ENCODE assay signal across 1 cellular context in the genomic region with DNA sequence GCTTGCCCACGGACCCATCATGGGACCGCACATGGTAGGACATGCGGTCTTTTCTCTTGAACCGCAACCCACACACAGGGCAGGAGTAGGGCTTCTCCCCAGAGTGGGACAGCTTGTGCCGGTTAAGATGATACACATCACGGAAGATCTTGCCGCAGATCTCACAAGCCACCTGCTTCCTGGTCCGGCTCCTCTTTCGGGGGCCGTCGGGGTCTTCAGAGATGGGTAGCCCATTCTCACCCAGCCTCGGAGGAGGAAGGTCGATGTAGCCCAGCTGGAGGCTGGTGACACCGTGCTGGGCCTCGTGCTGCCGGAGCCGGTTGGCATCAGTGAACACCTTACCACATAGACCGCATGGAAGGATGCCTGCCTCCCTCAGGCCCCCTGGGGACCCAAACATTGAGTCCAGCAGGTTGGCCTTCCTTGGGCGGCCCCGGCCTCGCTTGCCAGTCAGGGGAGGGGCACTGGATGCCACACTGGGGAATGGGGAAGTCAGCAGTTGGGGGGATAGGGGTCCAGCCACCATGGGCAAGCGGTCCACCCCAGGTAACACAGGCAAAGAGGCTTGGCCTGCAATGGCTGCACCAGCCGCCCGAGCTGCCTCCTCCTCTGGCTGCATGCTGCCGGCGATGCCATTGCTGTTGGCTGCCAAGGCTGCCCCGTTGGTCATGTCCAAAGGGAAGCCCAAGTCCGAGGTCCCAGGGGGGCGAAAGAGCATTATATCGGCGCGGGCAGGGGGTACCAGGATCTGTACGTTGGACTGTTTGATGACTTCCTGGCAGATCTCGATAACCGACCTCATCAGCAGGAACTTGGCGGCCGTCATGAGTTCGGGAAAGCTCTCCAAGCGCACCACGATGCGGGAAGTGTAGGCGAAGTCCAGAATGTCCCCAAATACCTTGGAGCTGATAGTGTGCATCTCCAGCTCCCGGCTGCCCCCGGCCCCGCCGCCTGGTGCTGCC.
TF ChIP-seq lines count a peak whose summit lies in the region.

No MANE protein-coding gene starts in this region.

TF ChIP-seq in HEK293T, 16 proteins besides CTCF, POLR2A, EP300 and RAD21 (continued from another document):
- TF ChIP-seq SUZ12 (IDR thresholded peaks at IDR 0.05) (no peak), ELF4 (IDR thresholded peaks at IDR 0.05) (no peak), NFRKB (IDR thresholded peaks at IDR 0.05) (no peak), TARDBP (IDR thresholded peaks at IDR 0.05) (no peak), FOXA1 (IDR thresholded peaks at IDR 0.05) (no peak), SP1 (IDR thresholded peaks at IDR 0.05) (no peak), CTBP1 (IDR thresholded peaks at IDR 0.05; ENCODE audit: borderline replicate concordance) (no peak), FOXM1 (IDR thresholded peaks at IDR 0.05; ENCODE audit: borderline replicate concordance) (no peak), LEF1 (IDR thresholded peaks at IDR 0.05; ENCODE audit: borderline replicate concordance) (no peak), ARNT (IDR thresholded peaks at IDR 0.05) (no peak), FOXK2 (IDR thresholded peaks at IDR 0.05) (no peak), L3MBTL2 (conservative IDR thresholded peaks at IDR 0.05) (no peak), ZNF384 (IDR thresholded peaks at IDR 0.05) (no peak), HDGF (IDR thresholded peaks at IDR 0.05; ENCODE audit: borderline replicate concordance) (no peak)
- TF ChIP-seq, protein P1, sequence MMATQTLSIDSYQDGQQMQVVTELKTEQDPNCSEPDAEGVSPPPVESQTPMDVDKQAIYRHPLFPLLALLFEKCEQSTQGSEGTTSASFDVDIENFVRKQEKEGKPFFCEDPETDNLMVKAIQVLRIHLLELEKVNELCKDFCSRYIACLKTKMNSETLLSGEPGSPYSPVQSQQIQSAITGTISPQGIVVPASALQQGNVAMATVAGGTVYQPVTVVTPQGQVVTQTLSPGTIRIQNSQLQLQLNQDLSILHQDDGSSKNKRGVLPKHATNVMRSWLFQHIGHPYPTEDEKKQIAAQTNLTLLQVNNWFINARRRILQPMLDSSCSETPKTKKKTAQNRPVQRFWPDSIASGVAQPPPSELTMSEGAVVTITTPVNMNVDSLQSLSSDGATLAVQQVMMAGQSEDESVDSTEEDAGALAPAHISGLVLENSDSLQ (IDR thresholded peaks at IDR 0.05): no peak
TF ChIP-seq in HEK293T: peak in this region for 0.
